In genomic region chr7:2652736-2653060, GRCh38 we compare ENCODE assay signal across 16 cellular contexts. TPM values are rescaled to one million over a fixed set of nuclear protein-coding genes. Genes with fewer than 3 reads are reported as not detected.
DNase-seq lines count a peak whose midpoint lies in the region; ATAC-seq, FAIRE-seq and TF ChIP-seq lines count a peak whose summit lies in the region.
"Had no signal": no experiment of that assay in that cellular context is flagged by ENCODE, and none has a peak within 500 bp of the region (broad histone marks: within the 10 kb centered on the region; RNA-seq: fewer than 3 reads in every experiment).

No MANE protein-coding gene starts in this region.

- intact Hi-C loops in right cardiac atrium (cut with DNase I) (no loop called here), heart right ventricle (cut with DNase I) (no loop called here), lower lobe of right lung (cut with DNase I) (no loop called here)

- CTCF ChIA-PET in RWPE1 (lab: Yijun Ruan, JAX): interaction anchor here (0.6 to 0.7 kb wide), 2 partner anchors 26 to 39 kb away, joined by 3 read pairs; no protein-coding TSS in a partner anchor

- no peak overlapping the region for H3K27ac ChIP-seq in right cardiac atrium (ENCODE audit: low read length)
- H3K27ac ChIP-seq in heart right ventricle: no peak overlapping the region
- peak overlapping the region; percentile 16 for H3K27ac ChIP-seq in RWPE1
- H3K27ac ChIP-seq in lower lobe of right lung: no peak overlapping the region
- H3K27ac ChIP-seq in small intestine (ENCODE audit: low read depth in 1 of 2, low read length in 1 of 2): no peak overlapping the region
- H3K27ac ChIP-seq: 22Rv1 had no signal

- POLR2A ChIA-PET in RWPE1 (lab: Yijun Ruan, JAX; ENCODE audit: low non-redundant PET): no interaction called here

- 91% methylated on average over 12 of the region's 12 CpGs for WGBS in right cardiac atrium
- 89 to 90% methylated on average over 11 to 12 of the region's 12 CpGs for WGBS in heart right ventricle, 2 donors
- 91 to 93% (median 93%) methylated on average over 5 to 12 of the region's 12 CpGs for WGBS in small intestine, 3 donors

- FAIRE-seq in small intestine (lab: Jason Lieb, UNC): no peak
- FAIRE-seq: GM12878, GM18507 had no signal

- DNase-seq in right cardiac atrium: peak; percentile 10 to 51 (median 39)
- DNase-seq in heart right ventricle: no peak
- no peak for DNase-seq in RWPE1 (ENCODE audit: low spot score)
- DNase-seq in glutamatergic neuron: no peak
- no peak for DNase-seq in progenitor cell of endocrine pancreas (ENCODE audit: low spot score, unreplicated experiment)
- DNase-seq in lower lobe of right lung: no peak
- no peak for DNase-seq in DMS153 treated with DMSO at 0.1 percent for 48 hours (lab: John Stamatoyannopoulos, UW; ENCODE audit: unreplicated experiment)
- DNase-seq in small intestine: no peak
- DNase-seq: CD4-positive, CD25-positive, alpha-beta regulatory T cell; GOT3 had no signal

- H3K36me3 Mint-ChIP-seq in glutamatergic neuron (ENCODE audit: unreplicated experiment) (peaks cover 6% of the 10 kb centered on the region), progenitor cell of endocrine pancreas (ENCODE audit: insufficient read depth) (peaks cover 5% of the 10 kb centered on the region)

- H3K4me1 Mint-ChIP-seq in glutamatergic neuron (ENCODE audit: low read depth, unreplicated experiment): peaks cover 15% of the 10 kb centered on the region
- no peaks in the 10 kb centered on the region for H3K4me1 Mint-ChIP-seq in progenitor cell of endocrine pancreas (ENCODE audit: low read depth)

- H3K27ac Mint-ChIP-seq in glutamatergic neuron (ENCODE audit: unreplicated experiment): peak overlapping the region; percentile 66
- H3K27ac Mint-ChIP-seq in progenitor cell of endocrine pancreas: peak overlapping the region; percentile 56
- H3K27ac Mint-ChIP-seq: CD4-positive, CD25-positive, alpha-beta regulatory T cell had no signal

- no peaks in the 10 kb centered on the region for H3K9me3 ChIP-seq in right cardiac atrium (ENCODE audit: control insufficient read depth, low read length)
- H3K9me3 ChIP-seq in heart right ventricle: no peaks in the 10 kb centered on the region
- no peaks in the 10 kb centered on the region for H3K9me3 ChIP-seq in lower lobe of right lung
- H3K9me3 ChIP-seq in small intestine (ENCODE audit: control insufficient read depth, low read depth): no peaks in the 10 kb centered on the region
- H3K9me3 ChIP-seq: HAP-1 had no signal

- H3K4me1 ChIP-seq in right cardiac atrium (ENCODE audit: control insufficient read depth, insufficient read depth, low read length) (no peaks in the 10 kb centered on the region), heart right ventricle (no peaks in the 10 kb centered on the region), lower lobe of right lung (no peaks in the 10 kb centered on the region), small intestine (ENCODE audit: control insufficient read depth in 2 of 2, insufficient read depth in 1 of 2, low read depth in 1 of 2, low read length in 1 of 2) (no peaks in the 10 kb centered on the region)

- H3K27me3 ChIP-seq in right cardiac atrium (ENCODE audit: control insufficient read depth, insufficient read depth) (no peaks in the 10 kb centered on the region), heart right ventricle (no peaks in the 10 kb centered on the region), lower lobe of right lung (ENCODE audit: low read depth) (no peaks in the 10 kb centered on the region), small intestine (ENCODE audit: control insufficient read depth in 2 of 2, insufficient read depth in 2 of 2, low read length in 2 of 2) (no peaks in the 10 kb centered on the region)

- TF ChIP-seq CTCF in heart right ventricle (IDR thresholded peaks at IDR 0.05): no peak
- no peak for TF ChIP-seq CTCF in RWPE1 (conservative IDR thresholded peaks at IDR 0.05; ENCODE audit: low read depth)
- TF ChIP-seq CTCF in glutamatergic neuron (IDR thresholded peaks at IDR 0.05; ENCODE audit: partially characterized antibody, unreplicated experiment): no peak
- no peak for TF ChIP-seq CTCF in progenitor cell of endocrine pancreas (IDR thresholded peaks at IDR 0.05; ENCODE audit: unreplicated experiment)
- no peak for TF ChIP-seq CTCF in lower lobe of right lung (IDR thresholded peaks at IDR 0.05)

- H3K4me3 ChIP-seq in right cardiac atrium (ENCODE audit: low read length) (no peak overlapping the region), heart right ventricle (no peak overlapping the region), lower lobe of right lung (no peak overlapping the region), small intestine (ENCODE audit: low read depth in 1 of 2, low read length in 2 of 2) (no peak overlapping the region)
- H3K4me3 ChIP-seq: GM12878, HAP-1 had no signal

- ATAC-seq in right cardiac atrium (no peak), heart right ventricle (no peak), lower lobe of right lung (no peak)
- ATAC-seq: GM12878 had no signal

- H3K9me3 Mint-ChIP-seq in glutamatergic neuron (ENCODE audit: unreplicated experiment) (peaks cover 8% of the 10 kb centered on the region), progenitor cell of endocrine pancreas (ENCODE audit: low read depth) (no peaks in the 10 kb centered on the region)

- peaks cover 9% of the 10 kb centered on the region for H3K27me3 Mint-ChIP-seq in glutamatergic neuron (ENCODE audit: unreplicated experiment)
- no peaks in the 10 kb centered on the region for H3K27me3 Mint-ChIP-seq in progenitor cell of endocrine pancreas
- H3K27me3 Mint-ChIP-seq: CD4-positive, CD25-positive, alpha-beta regulatory T cell had no signal

- H3K4me3 Mint-ChIP-seq in glutamatergic neuron (ENCODE audit: unreplicated experiment) (no peak overlapping the region), progenitor cell of endocrine pancreas (ENCODE audit: low read depth) (no peak overlapping the region)
- H3K4me3 Mint-ChIP-seq: CD4-positive, CD25-positive, alpha-beta regulatory T cell had no signal

- H3K36me3 ChIP-seq in heart right ventricle (peaks cover 0 to 84% (median 12%) of the 10 kb centered on the region in 9 donors), lower lobe of right lung (peaks cover 48% of the 10 kb centered on the region), small intestine (ENCODE audit: control insufficient read depth in 2 of 2, insufficient read depth in 2 of 2, low read length in 2 of 2) (peaks cover 2 to 7% of the 10 kb centered on the region in 2 donors)

RNA-seq across cellular contexts. Expression of gene TTYH3, which starts 20.9 kb away (rescaled TPM):
- 10 to 100 TPM; 12.4 to 25.0 (median 17.0) TPM for total RNA-seq in right cardiac atrium
- polyA plus RNA-seq in right cardiac atrium: 8.1 TPM
- total RNA-seq in heart right ventricle: 10 to 100 TPM in 4 of 10 donors, 1 to 10 TPM in 6; 7.0 to 37.5 (median 9.0) TPM
- 1 to 10 TPM; 8.6 to 10.0 TPM for polyA plus RNA-seq in heart right ventricle
- total RNA-seq in glutamatergic neuron (ENCODE audit: unreplicated experiment): 324 TPM
- 166 and 170 TPM in 2 replicates for total RNA-seq in progenitor cell of endocrine pancreas
- 51.7 TPM for total RNA-seq in lower lobe of right lung
- 10 to 100 TPM in 1 of 3 donors, 1 to 10 TPM in 2; 6.9 to 32.0 (median 9.2) TPM for polyA plus RNA-seq in small intestine

RNA-seq across cellular contexts. Expression of gene AMZ1, which starts 35.3 kb away (rescaled TPM):
- total RNA-seq in right cardiac atrium (1 to 10 TPM in 1 of 4 donors, under 1 TPM in 3; 0.45 to 1.0 (median 0.91) TPM), heart right ventricle (under 1 TPM in 6 of 10 donors, not detected in 4; 0.04 to 0.11 (median 0.07) TPM), glutamatergic neuron (ENCODE audit: unreplicated experiment) (0.15 TPM), progenitor cell of endocrine pancreas (0.07 and 0.19 TPM in 2 replicates), lower lobe of right lung (0.47 TPM)
- polyA plus RNA-seq in right cardiac atrium (0.36 TPM), heart right ventricle (under 1 TPM; 0.04 to 0.07 TPM), small intestine (under 1 TPM in 1 of 3 donors, not detected in 2; 0.07 TPM)
- total RNA-seq: A673, HT1080 had no signal

Comparison
In these comparisons a context has a peak if more than half of its experiments do, and no peak if none do; other contexts are left out.
1. DNase-seq: peak in right cardiac atrium (3 of 3); none in heart right ventricle (0 of 2), RWPE1 (single experiment), glutamatergic neuron (single experiment), progenitor cell of endocrine pancreas (single experiment), lower lobe of right lung (single experiment), DMS153 treated with DMSO at 0.1 percent for 48 hours (single experiment) and small intestine (single experiment).